Comparison of ENCODE assay signal across 15 cellular contexts in the genomic region with DNA sequence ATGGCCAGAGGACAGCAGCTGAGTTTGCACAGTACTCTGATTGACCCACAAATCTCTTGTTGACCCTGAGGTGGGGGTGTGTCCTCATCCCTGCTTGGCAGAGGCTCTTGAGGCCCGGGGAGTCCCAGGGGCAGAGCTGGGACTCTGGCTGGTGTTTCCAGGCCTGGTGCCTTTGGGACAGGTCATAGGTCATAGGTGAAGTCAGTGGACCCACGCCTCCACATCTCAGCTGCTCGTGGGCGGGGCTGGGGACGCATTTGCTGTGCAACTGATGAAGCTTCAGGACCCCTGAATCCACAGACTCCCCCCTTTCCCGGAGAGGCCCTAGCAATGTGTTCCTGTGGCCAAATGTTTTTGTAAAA. TPM values are rescaled to one million over a fixed set of nuclear protein-coding genes. Genes with fewer than 3 reads are reported as not detected.
DNase-seq lines count a peak whose midpoint lies in the region; ATAC-seq and TF ChIP-seq lines count a peak whose summit lies in the region.
"Had no signal": no experiment of that assay in that cellular context is flagged by ENCODE, and none has a peak within 500 bp of the region (broad histone marks: within the 10 kb centered on the region; RNA-seq: fewer than 3 reads in every experiment).

No MANE protein-coding gene starts in this region.

- H3K14ac ChIP-seq in neuronal stem cell (ENCODE audit: low read length) = no peak overlapping the region

- H2BK12ac ChIP-seq in neuronal stem cell (ENCODE audit: low read length) = no peak overlapping the region

- H3K9me3 ChIP-seq in duodenal mucosa (ENCODE audit: control insufficient read depth in 1 of 2, low read length in 2 of 2) = no peaks in the 10 kb centered on the region
- H3K9me3 ChIP-seq in neuronal stem cell (replicated peaks in 1 of 2; ENCODE audit: control insufficient read depth in 2 of 2, insufficient read depth in 1 of 2, low read depth in 1 of 2, low read length in 2 of 2) = no peaks in the 10 kb centered on the region
- H3K9me3 ChIP-seq in upper lobe of right lung = no peaks in the 10 kb centered on the region
- H3K9me3 ChIP-seq: tibial nerve had no signal

- H3K4me1 ChIP-seq in duodenal mucosa (ENCODE audit: control insufficient read depth in 1 of 2, insufficient read depth in 2 of 2, low read length in 2 of 2) (peaks cover 0 to 6% of the 10 kb centered on the region in 2 donors), neuronal stem cell (ENCODE audit: control insufficient read depth in 2 of 2, insufficient read depth in 1 of 2, low read depth in 1 of 2, low read length in 2 of 2) (peaks cover 0 to 27% of the 10 kb centered on the region in 2 donors), upper lobe of right lung (no peaks in the 10 kb centered on the region)
- H3K4me1 ChIP-seq: parathyroid adenoma, tibial nerve had no signal

- peaks cover 15% of the 10 kb centered on the region for H3K27me3 Mint-ChIP-seq in activated CD8-positive, alpha-beta memory T cell treated with anti-CD3 and anti-CD28 coated beads, Interleukin-2, amount 10 ng/mL, durations not matched to agents 7 days and 5 days
- H3K27me3 Mint-ChIP-seq: activated CD4-positive, alpha-beta T cell treated with anti-CD3 and anti-CD28 coated beads for 36 hours had no signal

- H3K4ac ChIP-seq in neuronal stem cell (ENCODE audit: low read length) = no peak overlapping the region

- H4K8ac ChIP-seq in neuronal stem cell (ENCODE audit: low read depth, low read length) = no peak overlapping the region

- H2BK5ac ChIP-seq in neuronal stem cell (ENCODE audit: low read length) = peak overlapping the region; percentile 49

- H2AFZ ChIP-seq in neuronal stem cell (ENCODE audit: low read length) = peak overlapping the region; percentile 74
- H2AFZ ChIP-seq: parathyroid adenoma had no signal

- peaks cover 17% of the 10 kb centered on the region for H3K4me1 Mint-ChIP-seq in activated CD8-positive, alpha-beta memory T cell treated with anti-CD3 and anti-CD28 coated beads, Interleukin-2, amount 10 ng/mL, durations not matched to agents 7 days and 5 days

- H3K4me3 ChIP-seq in duodenal mucosa (ENCODE audit: low read depth in 1 of 2, low read length in 2 of 2) = peak overlapping the region; percentile 20 to 48
- no peak overlapping the region for H3K4me3 ChIP-seq in neuronal stem cell (ENCODE audit: low read length in 2 of 2)
- H3K4me3 ChIP-seq in upper lobe of right lung = peak overlapping the region; percentile 40

- H3K27ac ChIP-seq in duodenal mucosa (ENCODE audit: low read depth, low read length) (no peak overlapping the region), neuronal stem cell (replicated peaks; ENCODE audit: low read length) (peak overlapping the region; percentile 70), upper lobe of right lung (peak overlapping the region; percentile 81)
- H3K27ac ChIP-seq: epithelial cell of prostate had no signal

- intact Hi-C loops in upper lobe of right lung (cut with DNase I) (no loop called here), left colon (cut with DNase I, micrococcal nuclease) (loop anchor here in 1 of 2 donors (10.0 kb wide), 1 partner anchor 94 kb away; a partner anchor contains a TSS)

- H3K18ac ChIP-seq in neuronal stem cell (ENCODE audit: low read length) = peak overlapping the region; percentile 78

- CTCF ChIA-PET in activated CD8-positive, alpha-beta memory T cell treated with anti-CD3 and anti-CD28 coated beads, Interleukin-2, amount 10 ng/mL, durations not matched to agents 7 days and 5 days (lab: Charles Lee) = no interaction called here

- peaks cover 2% of the 10 kb centered on the region for H3K79me1 ChIP-seq in neuronal stem cell (ENCODE audit: low read depth, low read length)

- H3K36me3 ChIP-seq in duodenal mucosa (ENCODE audit: control insufficient read depth in 1 of 2, insufficient read depth in 2 of 2, low read length in 2 of 2) (no peaks in the 10 kb centered on the region), neuronal stem cell (replicated peaks in 1 of 2; ENCODE audit: control insufficient read depth in 2 of 2, insufficient read depth in 2 of 2, low read length in 2 of 2) (no peaks in the 10 kb centered on the region), upper lobe of right lung (no peaks in the 10 kb centered on the region)
- H3K36me3 ChIP-seq: tibial nerve had no signal

- no peak overlapping the region for H3K23ac ChIP-seq in neuronal stem cell (ENCODE audit: low read depth, low read length, poor library complexity)

- DNase-seq in activated CD8-positive, alpha-beta memory T cell treated with anti-CD3 and anti-CD28 coated beads, Interleukin-2, amount 10 ng/mL, durations not matched to agents 7 days and 5 days = peak; percentile 31
- no peak for DNase-seq in activated CD8-positive, alpha-beta memory T cell treated with anti-CD3 and anti-CD28 coated beads, Interleukin-2, amount 50 U/mL, for 4 hours
- DNase-seq in neuronal stem cell (ENCODE audit: low spot score) = no peak
- no peak for DNase-seq in upper lobe of right lung
- DNase-seq in left colon = no peak
- DNase-seq in central memory CD4-positive, alpha-beta T cell = no peak
- DNase-seq in NCI-H748 (lab: John Stamatoyannopoulos, UW; ENCODE audit: unreplicated experiment) = no peak
- DNase-seq: activated CD4-positive, alpha-beta T cell treated with anti-CD3 and anti-CD28 coated beads for 36 hours; Calu3; NCI-H2107 had no signal

- H3K36me3 Mint-ChIP-seq in activated CD8-positive, alpha-beta memory T cell treated with anti-CD3 and anti-CD28 coated beads, Interleukin-2, amount 10 ng/mL, durations not matched to agents 7 days and 5 days = no peaks in the 10 kb centered on the region

- H2BK120ac ChIP-seq in neuronal stem cell (ENCODE audit: low read depth, low read length) = no peak overlapping the region

- no CpG with 5 or more reads among the region's 6 CpGs for WGBS in neuronal stem cell (ENCODE audit: extremely low coverage in 2 of 2, insufficient read length in 2 of 2, insufficient replicate concordance in 1 of 2), 2 donors

- TF ChIP-seq CTCF in upper lobe of right lung (IDR thresholded peaks at IDR 0.05) = no peak

- H3K4me2 ChIP-seq in neuronal stem cell (ENCODE audit: insufficient read depth, low read length, poor library complexity, severe bottlenecking) = peak overlapping the region; percentile 34

- no peaks in the 10 kb centered on the region for H3K9me3 Mint-ChIP-seq in activated CD8-positive, alpha-beta memory T cell treated with anti-CD3 and anti-CD28 coated beads, Interleukin-2, amount 10 ng/mL, durations not matched to agents 7 days and 5 days (ENCODE audit: low read depth)

- no peak overlapping the region for H3K27ac Mint-ChIP-seq in activated CD8-positive, alpha-beta memory T cell treated with anti-CD3 and anti-CD28 coated beads, Interleukin-2, amount 10 ng/mL, durations not matched to agents 7 days and 5 days
- H3K27ac Mint-ChIP-seq: activated CD4-positive, alpha-beta T cell treated with anti-CD3 and anti-CD28 coated beads for 36 hours; T-helper 17 cell had no signal

- no peak overlapping the region for H2BK15ac ChIP-seq in neuronal stem cell (ENCODE audit: low read length)

- H4K91ac ChIP-seq in neuronal stem cell (ENCODE audit: low read depth, low read length, poor library complexity) = no peak overlapping the region

- no peak for ATAC-seq in activated CD8-positive, alpha-beta memory T cell treated with anti-CD3 and anti-CD28 coated beads, Interleukin-2, amount 10 ng/mL, durations not matched to agents 7 days and 5 days
- ATAC-seq in upper lobe of right lung = no peak
- no peak for ATAC-seq in left colon
- ATAC-seq: activated CD4-positive, alpha-beta T cell treated with anti-CD3 and anti-CD28 coated beads for 36 hours; T-helper 17 cell had no signal

- H3K27me3 ChIP-seq in duodenal mucosa (ENCODE audit: control insufficient read depth in 1 of 2, insufficient read depth in 2 of 2, low read length in 2 of 2) (no peaks in the 10 kb centered on the region), neuronal stem cell (ENCODE audit: control insufficient read depth in 3 of 3, insufficient read depth in 3 of 3, low read depth in 1 of 3, low read length in 3 of 3) (peaks cover 0 to 7% (median 0%) of the 10 kb centered on the region in 3 experiments), upper lobe of right lung (no peaks in the 10 kb centered on the region)
- H3K27me3 ChIP-seq: tibial nerve had no signal

- H3K9ac ChIP-seq in duodenal mucosa (ENCODE audit: low read depth in 1 of 2, low read length in 2 of 2) = no peak overlapping the region
- peak overlapping the region; percentile 45 for H3K9ac ChIP-seq in neuronal stem cell (ENCODE audit: low read depth, low read length, poor library complexity)
- H3K9ac ChIP-seq: parathyroid adenoma had no signal

- peak overlapping the region; percentile 2 for H2AK5ac ChIP-seq in neuronal stem cell (ENCODE audit: low read depth, low read length)

- H3K4me3 Mint-ChIP-seq in activated CD8-positive, alpha-beta memory T cell treated with anti-CD3 and anti-CD28 coated beads, Interleukin-2, amount 10 ng/mL, durations not matched to agents 7 days and 5 days = no peak overlapping the region
- H3K4me3 Mint-ChIP-seq: activated CD4-positive, alpha-beta T cell treated with anti-CD3 and anti-CD28 coated beads for 36 hours; T-helper 17 cell had no signal

RNA-seq across cellular contexts. Expression of a gene that starts 0.4 kb away (rescaled TPM):
- total RNA-seq in activated CD8-positive, alpha-beta memory T cell treated with anti-CD3 and anti-CD28 coated beads, Interleukin-2, amount 10 ng/mL, durations not matched to agents 7 days and 5 days = 1 to 10 TPM; 5.9 to 8.2 TPM
- 2.9 TPM for polyA plus RNA-seq in neuronal stem cell (2013, experiment 1 of 2)
- 2.5 TPM for polyA plus RNA-seq in neuronal stem cell (2013, experiment 2 of 2)
- 5.5 TPM for total RNA-seq in upper lobe of right lung
- 1 to 10 TPM; 5.1 to 5.9 TPM for total RNA-seq in left colon

Comparison
In these comparisons a context has a peak if more than half of its experiments do, and no peak if none do; other contexts are left out.
1. H3K4me3 ChIP-seq: peak in duodenal mucosa (2 of 2) and upper lobe of right lung (single experiment); none in neuronal stem cell (0 of 2).